Comparison of ENCODE assay signal across 8 cellular contexts in the genomic region with DNA sequence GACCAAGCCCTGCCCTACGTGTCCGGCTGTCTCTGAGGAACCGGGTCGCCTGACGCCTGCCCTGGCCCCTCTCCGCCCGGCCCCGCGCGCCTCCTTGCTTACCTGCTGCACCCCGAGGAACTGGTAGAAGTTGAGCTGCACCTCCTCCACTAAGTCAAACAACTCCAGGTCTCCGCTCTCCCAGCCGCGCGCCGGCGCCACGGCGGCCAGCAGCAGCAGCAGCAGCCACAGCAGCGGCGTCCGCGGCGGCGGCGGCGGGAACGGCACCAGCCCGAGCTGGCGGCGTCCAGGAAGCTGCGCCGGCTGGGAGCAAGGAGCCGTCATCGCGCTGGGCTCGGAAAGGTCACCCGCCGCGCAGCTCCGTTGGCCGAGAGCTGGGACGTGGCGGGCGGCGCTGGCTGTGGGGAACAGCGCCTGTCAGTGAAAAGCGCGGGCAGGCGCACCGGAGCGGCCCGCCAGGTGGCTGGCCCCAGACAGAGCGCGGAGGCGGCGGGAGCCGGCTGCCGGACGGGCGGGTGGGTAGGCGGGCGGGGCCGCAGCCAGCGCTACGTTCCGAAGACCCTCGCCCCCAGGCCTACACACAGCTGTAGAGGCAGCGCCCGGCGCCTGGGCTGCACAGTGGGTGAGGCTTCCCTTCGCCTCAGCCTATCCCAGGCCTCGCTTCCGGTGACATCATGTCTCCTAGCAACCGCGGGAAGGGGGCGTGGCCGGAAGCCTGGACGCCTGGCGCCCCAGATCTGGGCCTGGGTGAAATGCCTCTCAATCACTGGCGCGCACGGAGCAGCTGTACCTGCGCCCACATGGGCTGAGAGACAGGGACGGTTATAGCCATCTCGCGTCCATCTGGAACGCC. TPM values are rescaled to one million over a fixed set of nuclear protein-coding genes. Genes with fewer than 3 reads are reported as not detected.
A peak's percentile ranks its signal among the peaks of the same experiment; 100 is the strongest.
DNase-seq lines count a peak whose midpoint lies in the region; ATAC-seq, FAIRE-seq and TF ChIP-seq lines count a peak whose summit lies in the region.

A gene with protein sequence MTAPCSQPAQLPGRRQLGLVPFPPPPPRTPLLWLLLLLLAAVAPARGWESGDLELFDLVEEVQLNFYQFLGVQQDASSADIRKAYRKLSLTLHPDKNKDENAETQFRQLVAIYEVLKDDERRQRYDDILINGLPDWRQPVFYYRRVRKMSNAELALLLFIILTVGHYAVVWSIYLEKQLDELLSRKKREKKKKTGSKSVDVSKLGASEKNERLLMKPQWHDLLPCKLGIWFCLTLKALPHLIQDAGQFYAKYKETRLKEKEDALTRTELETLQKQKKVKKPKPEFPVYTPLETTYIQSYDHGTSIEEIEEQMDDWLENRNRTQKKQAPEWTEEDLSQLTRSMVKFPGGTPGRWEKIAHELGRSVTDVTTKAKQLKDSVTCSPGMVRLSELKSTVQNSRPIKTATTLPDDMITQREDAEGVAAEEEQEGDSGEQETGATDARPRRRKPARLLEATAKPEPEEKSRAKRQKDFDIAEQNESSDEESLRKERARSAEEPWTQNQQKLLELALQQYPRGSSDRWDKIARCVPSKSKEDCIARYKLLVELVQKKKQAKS (minus strand): TSS at position 620 of the 853 bp plus-strand sequence. CDS start 296 bp downstream, at position 324.

- dilution Hi-C loops in keratinocyte (cut with MboI; ENCODE audit: extremely low pct_ligation_motif_present, low sequenced_read_pairs), result no loop called here

- H3K36me3 ChIP-seq in keratinocyte (ENCODE audit: control insufficient read depth in 2 of 2, extremely low read depth in 1 of 2, insufficient read depth in 2 of 2, low read length in 2 of 2), result no peaks in the 10 kb centered on the region

- H3K4me2 ChIP-seq in keratinocyte (ENCODE audit: control insufficient read depth, extremely low read depth, insufficient read depth, low read depth, low read length), result peak within 1 kb of the TSS; percentile 96

- peaks cover 13% of the 10 kb centered on the region for H3K4me1 ChIP-seq in keratinocyte (ENCODE audit: control insufficient read depth, extremely low read depth, insufficient read depth, low read length)

- H3K4me3 ChIP-seq in keratinocyte (ENCODE audit: control insufficient read depth in 2 of 3, extremely low read depth in 1 of 3, insufficient read depth in 2 of 3, low read depth in 1 of 3, low read length in 3 of 3), result peak within 1 kb of the TSS; percentile 81 to 92 (median 91)

- peak within 1 kb of the TSS; percentile 67 for H3K27ac ChIP-seq in keratinocyte (ENCODE audit: control insufficient read depth, insufficient read depth, low read length)

- no peaks in the 10 kb centered on the region for H4K20me1 ChIP-seq in keratinocyte (ENCODE audit: control insufficient read depth, extremely low read depth, insufficient read depth, low read length)

- TF ChIP-seq CTCF in keratinocyte (optimal IDR thresholded peaks at IDR 0.05 in 1 of 3, IDR thresholded peaks at IDR 0.05 in 1 of 3, conservative IDR thresholded peaks at IDR 0.05 in 1 of 3; ENCODE audit: extremely low read depth in 1 of 3, insufficient read depth in 2 of 3, low read length in 3 of 3), result no peak

- FAIRE-seq in keratinocyte (lab: Jason Lieb, UNC), result peak; percentile 44

- peak; percentile 96 for ATAC-seq in HG03432 (IDR thresholded peaks at IDR 0.05; ENCODE audit: unreplicated experiment)

- peak within 1 kb of the TSS; percentile 94 for H2AFZ ChIP-seq in keratinocyte (ENCODE audit: control insufficient read depth, low read length)

- no peaks in the 10 kb centered on the region for H3K9me3 ChIP-seq in keratinocyte (ENCODE audit: control insufficient read depth, low read depth, low read length)

- no peaks in the 10 kb centered on the region for H3K27me3 ChIP-seq in keratinocyte (ENCODE audit: control insufficient read depth, extremely low read depth, insufficient read depth, low read length)

- TF ChIP-seq POLR2A in GM19099 (IDR thresholded peaks at IDR 0.05; ENCODE audit: extremely low read depth, insufficient read length, low read depth), result peak; percentile 80

- H3K9me1 ChIP-seq in keratinocyte (ENCODE audit: control insufficient read depth, extremely low read depth, insufficient read depth, low read length), result no peaks in the 10 kb centered on the region

- peak within 1 kb of the TSS; percentile 79 for H3K9ac ChIP-seq in keratinocyte (ENCODE audit: control insufficient read depth, extremely low read depth, insufficient read depth, low read length)

- peaks cover 27% of the 10 kb centered on the region for H3K79me2 ChIP-seq in keratinocyte (ENCODE audit: control insufficient read depth, insufficient read depth, low read length)

- DNase-seq in AML-193 (lab: John Stamatoyannopoulos, UW) (peak; percentile 85 to 88), NCI-H460 (ENCODE audit: extremely low read depth, low read depth) (peak; percentile 90), cerebellar nuclear complex (lab: John Stamatoyannopoulos, UW) (peak; percentile 77 to 93), keratinocyte (ENCODE audit: low read depth, low spot score) (peak; percentile 54)
- peak; percentile 99 for DNase-seq in activated CD4-positive, CD25-positive, alpha-beta regulatory T cell treated with anti-CD3 and anti-CD28 coated beads, Interleukin-2, amount 50 U/mL, for 72 hours
- DNase-seq in stimulated activated CD4-positive, alpha-beta T cell treated with anti-CD3 and anti-CD28 coated beads, Interleukin-15, amount 100 ng/mL, for 1 hour (ENCODE audit: low read depth in 1 of 2, low spot score in 1 of 2), result peak; percentile 96 to 99

RNA-seq across cellular contexts. Expression of the gene that starts here (rescaled TPM):
- total RNA-seq in NCI-H460 (2014; rRNA removed; shearing (Covaris generic)), result 23.1 and 28.2 TPM in 2 replicates
- polyA plus RNA-seq in NCI-H460 (2014; cell fraction: nucleus; rRNA removed), result 30.3 and 113 TPM in 2 replicates
- polyA plus RNA-seq in keratinocyte, result 16.0 to 35.7 TPM (median 24.8 TPM) in 3 replicates
- polyA plus RNA-seq in keratinocyte (2011; ENCODE audit: low read depth), result 83.3 TPM
- 15.4 and 15.5 TPM in 2 replicates for polyA plus RNA-seq in keratinocyte (2011; cell fraction: cytosol; rRNA removed)
- polyA plus RNA-seq in keratinocyte (2011; cell fraction: nucleus; rRNA removed), result 12.1 and 17.3 TPM in 2 replicates
- polyA plus RNA-seq in keratinocyte (2012; ENCODE audit: low replicate concordance), result 16.1 and 17.4 TPM in 2 replicates
- 6.6 to 11.2 TPM (median 8.6 TPM) in 3 replicates for polyA minus RNA-seq in keratinocyte
- polyA minus RNA-seq in keratinocyte (2011; cell fraction: cytosol; rRNA and poly(A)+ RNA removed), result 7.9 TPM
- polyA minus RNA-seq in keratinocyte (2011; cell fraction: nucleus; rRNA and poly(A)+ RNA removed), result 8.3 and 14.0 TPM in 2 replicates

Comparison
In these comparisons a context has a peak if more than half of its experiments do, and no peak if none do; other contexts are left out.
1. Peak in every context shown above with its lines: DNase-seq, ATAC-seq, H3K4me3 ChIP-seq and H3K27ac ChIP-seq.